In genomic region chr2:101795033-101795432, GRCh38 we compare ENCODE assay signal across 19 cellular contexts.
A peak's percentile ranks its signal among the peaks of the same experiment; 100 is the strongest.
DNase-seq lines count a peak whose midpoint lies in the region; ATAC-seq and TF ChIP-seq lines count a peak whose summit lies in the region.
"Had no signal": no experiment of that assay in that cellular context is flagged by ENCODE, and none has a peak within 500 bp of the region (broad histone marks: within the 10 kb centered on the region; RNA-seq: fewer than 3 reads in every experiment).

No MANE protein-coding gene starts in this region.

- POLR2A ChIA-PET in MCF 10A (lab: Yijun Ruan, JAX): interaction anchor here (0.7 kb wide), 1 partner anchor 58 kb away, joined by 3 read pairs; no protein-coding TSS in a partner anchor
- POLR2A ChIA-PET in activated CD4-positive, alpha-beta memory T cell treated with anti-CD3 and anti-CD28 coated beads, Interleukin-2, amount 10 ng/mL, durations not matched to agents 7 days and 5 days (lab: Charles Lee): no interaction called here

- H3K9me3 Mint-ChIP-seq in MCF 10A (ENCODE audit: unreplicated experiment) (no peaks in the 10 kb centered on the region), brain (no peaks in the 10 kb centered on the region), memory B cell (no peaks in the 10 kb centered on the region), type B pancreatic cell (no peaks in the 10 kb centered on the region)
- no peaks in the 10 kb centered on the region for H3K9me3 Mint-ChIP-seq in activated CD4-positive, alpha-beta memory T cell treated with anti-CD3 and anti-CD28 coated beads, Interleukin-2, amount 10 ng/mL, durations not matched to agents 7 days and 5 days
- H3K9me3 Mint-ChIP-seq: GM23338 had no signal

- no peak for ATAC-seq in memory B cell (ENCODE audit: low read depth)
- ATAC-seq in GM21619 (IDR thresholded peaks at IDR 0.05; ENCODE audit: unreplicated experiment): no peak
- ATAC-seq: GM23338, K562 had no signal

- dilution Hi-C loops in mammary epithelial cell (cut with HindIII; ENCODE audit: low sequenced_read_pairs): no loop called here

- H3K9me3 ChIP-seq in mammary epithelial cell (replicated peaks; ENCODE audit: insufficient read depth, low read length): no peaks in the 10 kb centered on the region

- H3K4me3 ChIP-seq in mammary epithelial cell (replicated peaks in 1 of 3; ENCODE audit: insufficient read depth in 1 of 3, low read depth in 2 of 3, low read length in 3 of 3): no peak overlapping the region
- H3K4me3 ChIP-seq: GM23338, K562 had no signal

- H3K27ac Mint-ChIP-seq in MCF 10A (ENCODE audit: low read depth, unreplicated experiment) (peak overlapping the region; percentile 29), brain (peak overlapping the region in 3 of 5 experiments; percentile 42 to 75 (median 54)), memory B cell (peak overlapping the region; percentile 72), type B pancreatic cell (peak overlapping the region; percentile 52)
- H3K27ac Mint-ChIP-seq in activated CD4-positive, alpha-beta memory T cell treated with anti-CD3 and anti-CD28 coated beads, Interleukin-2, amount 10 ng/mL, durations not matched to agents 7 days and 5 days: no peak overlapping the region
- H3K27ac Mint-ChIP-seq: GM23338 had no signal

- CTCF ChIA-PET in MCF 10A (lab: Yijun Ruan, JAX) (no interaction called here), mammary epithelial cell (lab: Charles Lee; ENCODE audit: low non-redundant PET) (no interaction called here)
- CTCF ChIA-PET in activated CD4-positive, alpha-beta memory T cell treated with anti-CD3 and anti-CD28 coated beads, Interleukin-2, amount 10 ng/mL, durations not matched to agents 7 days and 5 days (lab: Charles Lee): no interaction called here

- WGBS in mammary epithelial cell (ENCODE audit: low coverage, missing lambda C conversion rate): 75% methylated on average over 4 of the region's 4 CpGs

- H4K20me1 ChIP-seq in mammary epithelial cell (ENCODE audit: insufficient read depth, low read length): no peaks in the 10 kb centered on the region

- H3K27me3 ChIP-seq in mammary epithelial cell (ENCODE audit: insufficient read depth, low read length): no peaks in the 10 kb centered on the region

- DNase-seq in MCF 10A (ENCODE audit: unreplicated experiment): no peak
- no peak for DNase-seq in mammary epithelial cell
- no peak for DNase-seq in memory B cell (ENCODE audit: low spot score in 2 of 2)
- DNase-seq in type B pancreatic cell (ENCODE audit: extremely low spot score, unreplicated experiment): no peak
- no peak for DNase-seq in activated CD4-positive, alpha-beta memory T cell treated with anti-CD3 and anti-CD28 coated beads, Interleukin-2, amount 10 ng/mL, durations not matched to agents 7 days and 5 days
- DNase-seq in medulla oblongata (ENCODE audit: extremely low spot score): no peak
- DNase-seq: 8988T, C1 segment of cervical spinal cord, COR-L47, NCI-H1417 treated with DMSO at 0.1 percent for 48 hours, NCI-H2029, NCI-H2171, NCI-H446 treated with DMSO at 0.1 percent for 48 hours, NCI-H748 treated with DMSO at 0.1 percent for 48 hours, OCI-M1 had no signal

- H3K4me1 Mint-ChIP-seq in MCF 10A (ENCODE audit: insufficient read depth, unreplicated experiment) (peaks cover 43% of the 10 kb centered on the region), brain (peaks cover 85% of the 10 kb centered on the region), memory B cell (peaks cover 50% of the 10 kb centered on the region), type B pancreatic cell (ENCODE audit: unreplicated experiment) (peaks cover 46% of the 10 kb centered on the region)
- H3K4me1 Mint-ChIP-seq in activated CD4-positive, alpha-beta memory T cell treated with anti-CD3 and anti-CD28 coated beads, Interleukin-2, amount 10 ng/mL, durations not matched to agents 7 days and 5 days: peaks cover 9% of the 10 kb centered on the region

- peaks cover 4% of the 10 kb centered on the region for H3K4me1 ChIP-seq in mammary epithelial cell (ENCODE audit: insufficient read depth, low read length)

- H3K79me2 ChIP-seq in mammary epithelial cell (ENCODE audit: insufficient read depth, low read length): peaks cover 96% of the 10 kb centered on the region

- no peak overlapping the region for H3K4me3 Mint-ChIP-seq in MCF 10A (ENCODE audit: unreplicated experiment)
- H3K4me3 Mint-ChIP-seq in brain: peak overlapping the region in 2 of 5 experiments; percentile 4 to 15
- no peak overlapping the region for H3K4me3 Mint-ChIP-seq in memory B cell
- no peak overlapping the region for H3K4me3 Mint-ChIP-seq in type B pancreatic cell
- no peak overlapping the region for H3K4me3 Mint-ChIP-seq in activated CD4-positive, alpha-beta memory T cell treated with anti-CD3 and anti-CD28 coated beads, Interleukin-2, amount 10 ng/mL, durations not matched to agents 7 days and 5 days
- H3K4me3 Mint-ChIP-seq: GM23338 had no signal

- H3K36me3 Mint-ChIP-seq in MCF 10A (ENCODE audit: insufficient read depth, unreplicated experiment) (peaks cover 34% of the 10 kb centered on the region), brain (peaks cover 33% of the 10 kb centered on the region), memory B cell (peaks cover 33% of the 10 kb centered on the region), type B pancreatic cell (peaks cover 5% of the 10 kb centered on the region)
- peaks cover 22% of the 10 kb centered on the region for H3K36me3 Mint-ChIP-seq in activated CD4-positive, alpha-beta memory T cell treated with anti-CD3 and anti-CD28 coated beads, Interleukin-2, amount 10 ng/mL, durations not matched to agents 7 days and 5 days (ENCODE audit: low read depth)

- BruUV-seq in MCF 10A (replicated peaks; lab: Mats Ljungman, UMichigan) (no TSS peak), mammary epithelial cell (replicated peaks; lab: Mats Ljungman, UMichigan) (no TSS peak)

- no peak overlapping the region for H3K27ac ChIP-seq in mammary epithelial cell (ENCODE audit: insufficient read depth, low read depth, low read length)

- H3K27me3 Mint-ChIP-seq in MCF 10A (ENCODE audit: insufficient read depth, unreplicated experiment) (no peaks in the 10 kb centered on the region), brain (no peaks in the 10 kb centered on the region), memory B cell (no peaks in the 10 kb centered on the region), type B pancreatic cell (no peaks in the 10 kb centered on the region)
- no peaks in the 10 kb centered on the region for H3K27me3 Mint-ChIP-seq in activated CD4-positive, alpha-beta memory T cell treated with anti-CD3 and anti-CD28 coated beads, Interleukin-2, amount 10 ng/mL, durations not matched to agents 7 days and 5 days

- TF ChIP-seq CTCF in MCF 10A (IDR thresholded peaks at IDR 0.05; ENCODE audit: unreplicated experiment): no peak
- TF ChIP-seq CTCF in mammary epithelial cell (conservative IDR thresholded peaks at IDR 0.05 in 1 of 2, IDR thresholded peaks at IDR 0.05 in 1 of 2; ENCODE audit: extremely low read depth in 1 of 2, insufficient read depth in 1 of 2, low read depth in 1 of 2, low read length in 2 of 2): no peak
- no peak for TF ChIP-seq CTCF in brain (conservative IDR thresholded peaks at IDR 0.05)
- no peak for TF ChIP-seq CTCF in type B pancreatic cell (conservative IDR thresholded peaks at IDR 0.05)

- H3K36me3 ChIP-seq in mammary epithelial cell (ENCODE audit: insufficient read depth, low read length): peaks cover 13% of the 10 kb centered on the region

- in situ Hi-C loops in mammary epithelial cell (cut with MboI; ENCODE audit: low sequenced_read_pairs in 2 of 2): no loop called here

- no peak overlapping the region for H3K4me2 ChIP-seq in mammary epithelial cell (ENCODE audit: insufficient read depth, low read depth, low read length)
- H3K4me2 ChIP-seq: GM23338 had no signal

- no peak overlapping the region for H2AFZ ChIP-seq in mammary epithelial cell (ENCODE audit: low read depth, low read length)
- H2AFZ ChIP-seq: GM23338 had no signal

- intact Hi-C loops in MCF 10A (cut with micrococcal nuclease) (no loop called here), mammary epithelial cell (cut with micrococcal nuclease) (no loop called here)

- no peak overlapping the region for H3K9ac ChIP-seq in mammary epithelial cell (ENCODE audit: insufficient read depth, low read length)
